ENCODE assay signal across 1 cellular context in genomic region chr20:50735813-50736212, GRCh38.
TF ChIP-seq lines count a peak whose summit lies in the region.

No MANE protein-coding gene starts in this region.

TF ChIP-seq in WTC11, 78 proteins besides CTCF, POLR2A, EP300 and RAD21 (continued from another document):
- TF ChIP-seq ERG (CRISPR knock-in tag; IDR thresholded peaks at IDR 0.05) (no peak), STAT6 (CRISPR knock-in tag; conservative IDR thresholded peaks at IDR 0.05; ENCODE audit: low read depth) (no peak), ZNF138 (CRISPR knock-in tag; conservative IDR thresholded peaks at IDR 0.05) (no peak), ZNF532 (CRISPR knock-in tag; IDR thresholded peaks at IDR 0.05; ENCODE audit: borderline replicate concordance) (no peak), NFATC4 (CRISPR knock-in tag; IDR thresholded peaks at IDR 0.05) (no peak)
